8 cellular contexts compared by ENCODE assay signal in the genomic region with DNA sequence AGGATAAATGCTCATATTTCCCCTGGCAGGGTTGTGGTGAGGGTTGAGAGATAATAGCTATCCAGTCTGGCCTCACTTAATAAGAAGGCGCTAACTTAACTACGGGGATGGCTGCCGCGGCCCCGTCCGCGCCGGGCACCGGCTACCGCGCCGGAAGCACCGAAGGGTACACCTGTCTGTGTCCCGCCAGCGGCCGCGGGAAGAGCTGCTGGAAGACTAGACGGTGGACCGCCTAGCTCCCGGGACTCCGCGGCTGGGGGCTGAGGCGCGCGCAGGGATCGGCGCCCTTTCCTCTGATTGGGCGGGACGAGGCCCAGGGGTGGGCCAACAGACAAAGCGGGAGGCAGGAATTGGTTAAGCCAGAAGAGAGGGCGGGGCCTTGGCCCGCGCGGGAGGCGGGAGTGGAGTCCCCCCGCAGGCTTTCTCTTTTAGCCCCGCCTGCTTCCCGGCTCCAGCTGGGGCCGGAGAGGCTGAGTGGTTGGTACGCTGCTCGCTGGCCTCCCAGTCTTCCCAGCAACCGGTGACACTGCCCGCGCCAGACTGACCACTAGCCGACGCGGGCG. TPM values are rescaled to one million over a fixed set of nuclear protein-coding genes. Genes with fewer than 3 reads are reported as not detected.
A peak's percentile ranks its signal among the peaks of the same experiment; 100 is the strongest.
DNase-seq lines count a peak whose midpoint lies in the region; ATAC-seq and TF ChIP-seq lines count a peak whose summit lies in the region.

Gene ZNF672 (plus strand): TSS at position 431 of the 563 bp plus-strand sequence. CDS start 9,051 bp downstream, outside the sequence.

- no peaks in the 10 kb centered on the region for H3K9me3 ChIP-seq in ectodermal cell (ENCODE audit: control insufficient read depth, low read length)
- no peaks in the 10 kb centered on the region for H3K9me3 ChIP-seq in lung (ENCODE audit: control insufficient read depth in 2 of 2, insufficient read depth in 1 of 2, low read length in 1 of 2)

- POLR2A ChIA-PET in activated CD8-positive, alpha-beta T cell treated with anti-CD3 and anti-CD28 coated beads, Interleukin-2, amount 10 ng/mL, durations not matched to agents 7 days and 5 days (lab: Charles Lee): interaction anchor here (0.6 to 5.7 kb wide), 7 partner anchors 11 to 67 kb away, joined by 3 to 52 read pairs (median 6); partner anchors contain the start of genes SH3BP5L and ZNF692

- peak; percentile 99 for DNase-seq in COLO668 (lab: John Stamatoyannopoulos, UW; ENCODE audit: unreplicated experiment)
- DNase-seq in GM20000 (ENCODE audit: low spot score): peak; percentile 97
- DNase-seq in HS-5 (ENCODE audit: low read depth): peak; percentile 85
- DNase-seq in NK-92 (lab: John Stamatoyannopoulos, UW; ENCODE audit: unreplicated experiment): peak; percentile 66
- peak; percentile 96 for DNase-seq in activated CD8-positive, alpha-beta T cell treated with anti-CD3 and anti-CD28 coated beads, Interleukin-2, amount 10 ng/mL, durations not matched to agents 7 days and 5 days
- DNase-seq in lung (ENCODE audit: low spot score): peak; percentile 99
- DNase-seq in stimulated activated CD4-positive, alpha-beta T cell treated with anti-CD3 and anti-CD28 coated beads, TNF-alpha, amount 100 ng/mL, for 24 hours (ENCODE audit: low read depth in 3 of 3): peak; percentile 85 to 94 (median 90)

- H3K9me3 Mint-ChIP-seq in activated CD8-positive, alpha-beta T cell treated with anti-CD3 and anti-CD28 coated beads, Interleukin-2, amount 10 ng/mL, durations not matched to agents 7 days and 5 days (ENCODE audit: insufficient read depth): no peaks in the 10 kb centered on the region

- peaks cover 2% of the 10 kb centered on the region for H3K27me3 Mint-ChIP-seq in activated CD8-positive, alpha-beta T cell treated with anti-CD3 and anti-CD28 coated beads, Interleukin-2, amount 10 ng/mL, durations not matched to agents 7 days and 5 days (ENCODE audit: low read depth)

- H3K4me1 ChIP-seq in ectodermal cell (ENCODE audit: control insufficient read depth, insufficient read depth, low read length) (no peaks in the 10 kb centered on the region), lung (ENCODE audit: control insufficient read depth in 2 of 2, insufficient read depth in 2 of 2, low read length in 2 of 2) (peaks cover 6 to 20% of the 10 kb centered on the region in 2 donors)

- H3K4me3 ChIP-seq in ectodermal cell (ENCODE audit: insufficient read depth, low read depth, low read length) (peak within 1 kb of the TSS; percentile 93), lung (peak within 1 kb of the TSS; percentile 83)

- no peak within 1 kb of the TSS for H3K4me3 Mint-ChIP-seq in activated CD8-positive, alpha-beta T cell treated with anti-CD3 and anti-CD28 coated beads, Interleukin-2, amount 10 ng/mL, durations not matched to agents 7 days and 5 days

- peaks cover 2% of the 10 kb centered on the region for H3K36me3 Mint-ChIP-seq in activated CD8-positive, alpha-beta T cell treated with anti-CD3 and anti-CD28 coated beads, Interleukin-2, amount 10 ng/mL, durations not matched to agents 7 days and 5 days (ENCODE audit: low read depth)

- peak within 1 kb of the TSS; percentile 94 for H3K27ac Mint-ChIP-seq in activated CD8-positive, alpha-beta T cell treated with anti-CD3 and anti-CD28 coated beads, Interleukin-2, amount 10 ng/mL, durations not matched to agents 7 days and 5 days

- peaks cover 30% of the 10 kb centered on the region for H3K27me3 ChIP-seq in ectodermal cell (ENCODE audit: control insufficient read depth, insufficient read depth, low read length, poor library complexity, severe bottlenecking)
- H3K27me3 ChIP-seq in lung (ENCODE audit: control insufficient read depth, insufficient read depth): no peaks in the 10 kb centered on the region

- H3K36me3 ChIP-seq in ectodermal cell (ENCODE audit: control insufficient read depth, insufficient read depth, low read length): no peaks in the 10 kb centered on the region
- peaks cover 0 to 5% of the 10 kb centered on the region in 2 donors for H3K36me3 ChIP-seq in lung (ENCODE audit: control insufficient read depth in 2 of 2, insufficient read depth in 2 of 2, low read length in 2 of 2)

- 0% methylated on average over 48 of the region's 48 CpGs for WGBS in ectodermal cell, 2 experiments
- WGBS in lung, 2 donors: 0 to 1% methylated on average over 42 to 48 of the region's 48 CpGs

- H3K27ac ChIP-seq in ectodermal cell (ENCODE audit: insufficient read depth, low read depth, low read length, poor library complexity, severe bottlenecking) (peak within 1 kb of the TSS; percentile 94), lung (ENCODE audit: low read depth in 1 of 2, low read length in 1 of 2) (peak within 1 kb of the TSS; percentile 99 to 100)

- TF ChIP-seq CTCF in GM20000 (IDR thresholded peaks at IDR 0.05; ENCODE audit: extremely low read depth, missing control alignments) (no peak), lung (IDR thresholded peaks at IDR 0.05; ENCODE audit: control extremely low read depth, extremely low read depth) (no peak)

- CTCF ChIA-PET in activated CD8-positive, alpha-beta T cell treated with anti-CD3 and anti-CD28 coated beads, Interleukin-2, amount 10 ng/mL, durations not matched to agents 7 days and 5 days (lab: Charles Lee): interaction anchor here (1.0 to 5.6 kb wide), 6 partner anchors 11 to 89 kb away, joined by 3 to 69 read pairs (median 6); partner anchors contain the start of genes SH3BP5L and ZNF692

- ATAC-seq in activated CD8-positive, alpha-beta T cell treated with anti-CD3 and anti-CD28 coated beads, Interleukin-2, amount 10 ng/mL, durations not matched to agents 7 days and 5 days: peak; percentile 91
- ATAC-seq in lung (ENCODE audit: insufficient read depth, low FRiP score): peak; percentile 94

- peaks cover 24% of the 10 kb centered on the region for H3K4me1 Mint-ChIP-seq in activated CD8-positive, alpha-beta T cell treated with anti-CD3 and anti-CD28 coated beads, Interleukin-2, amount 10 ng/mL, durations not matched to agents 7 days and 5 days (ENCODE audit: low read depth)

RNA-seq across cellular contexts. Expression of gene ZNF672, which starts in this region (rescaled TPM):
- total RNA-seq in activated CD8-positive, alpha-beta T cell treated with anti-CD3 and anti-CD28 coated beads, Interleukin-2, amount 10 ng/mL, durations not matched to agents 7 days and 5 days: 10 to 100 TPM; 48.4 to 54.5 TPM
- polyA plus RNA-seq in ectodermal cell (2013, experiment 1 of 4): 38.3 TPM
- polyA plus RNA-seq in ectodermal cell (2013, experiment 2 of 4): 31.5 TPM
- polyA plus RNA-seq in ectodermal cell (2013, experiment 3 of 4): 28.3 TPM
- polyA plus RNA-seq in ectodermal cell (2013, experiment 4 of 4): 29.7 TPM
- total RNA-seq in lung: 10 to 100 TPM; 31.1 to 41.3 TPM
- polyA plus RNA-seq in lung: 10 to 100 TPM; 17.1 to 31.5 TPM

Comparison
In these comparisons a context has a peak if more than half of its experiments do, and no peak if none do; other contexts are left out.
1. Peak in every context shown above with its lines: DNase-seq, ATAC-seq, H3K4me3 ChIP-seq and H3K27ac ChIP-seq.